In genomic region chr10:109889867-109890266, GRCh38 we compare ENCODE assay signal across 13 cellular contexts. TPM values are rescaled to one million over a fixed set of nuclear protein-coding genes. Genes with fewer than 3 reads are reported as not detected.
DNase-seq lines count a peak whose midpoint lies in the region; ATAC-seq and TF ChIP-seq lines count a peak whose summit lies in the region.
"Had no signal": no experiment of that assay in that cellular context is flagged by ENCODE, and none has a peak within 500 bp of the region (broad histone marks: within the 10 kb centered on the region; RNA-seq: fewer than 3 reads in every experiment).

No MANE protein-coding gene starts in this region.

- H3K27me3 Mint-ChIP-seq in activated CD4-positive, alpha-beta T cell treated with anti-CD3 and anti-CD28 coated beads, Interleukin-2, amount 10 ng/mL, durations not matched to agents 24 days and 14 days, result no peaks in the 10 kb centered on the region

- H3K4me1 Mint-ChIP-seq in activated CD4-positive, alpha-beta T cell treated with anti-CD3 and anti-CD28 coated beads, Interleukin-2, amount 10 ng/mL, durations not matched to agents 24 days and 14 days, result peaks cover 49% of the 10 kb centered on the region

- H3K4me3 ChIP-seq in choroid plexus epithelial cell (ENCODE audit: low read depth, low read length), result no peak overlapping the region
- H3K4me3 ChIP-seq: A549 had no signal

- peaks cover 62% of the 10 kb centered on the region for H3K36me3 Mint-ChIP-seq in activated CD4-positive, alpha-beta T cell treated with anti-CD3 and anti-CD28 coated beads, Interleukin-2, amount 10 ng/mL, durations not matched to agents 24 days and 14 days (ENCODE audit: low read depth)

- H3K27ac Mint-ChIP-seq in activated CD4-positive, alpha-beta T cell treated with anti-CD3 and anti-CD28 coated beads, Interleukin-2, amount 10 ng/mL, durations not matched to agents 24 days and 14 days, result peak overlapping the region; percentile 49

- intact Hi-C loops in activated CD4-positive, alpha-beta T cell treated with anti-CD3 and anti-CD28 coated beads, Interleukin-2, amount 10 ng/mL, durations not matched to agents 24 days and 14 days (cut with micrococcal nuclease), result loop anchor here (5.0 kb wide), 1 partner anchor 117 kb away; the partner anchor contains the start of gene ADD3

- H3K4me3 Mint-ChIP-seq in activated CD4-positive, alpha-beta T cell treated with anti-CD3 and anti-CD28 coated beads, Interleukin-2, amount 10 ng/mL, durations not matched to agents 24 days and 14 days, result no peak overlapping the region

- peak; percentile 41 for TF ChIP-seq CTCF in choroid plexus epithelial cell (conservative IDR thresholded peaks at IDR 0.05; ENCODE audit: low read depth, low read length)

- no peak for DNase-seq in activated CD4-positive, alpha-beta T cell treated with anti-CD3 and anti-CD28 coated beads, Interleukin-2, amount 10 ng/mL, durations not matched to agents 24 days and 14 days
- DNase-seq in activated CD4-positive, alpha-beta T cell treated with anti-CD3 and anti-CD28 coated beads for 4 hours, result no peak
- DNase-seq in NCI-H226, result peak; percentile 84
- peak; percentile 89 for DNase-seq in choroid plexus epithelial cell (ENCODE audit: low read depth)
- DNase-seq in pulmonary artery endothelial cell (ENCODE audit: low read depth, low spot score), result peak; percentile 77
- DNase-seq in NCI-H146 (lab: John Stamatoyannopoulos, UW), result no peak
- DNase-seq: amniotic stem cell, hippocampal formation, NCI-H446, occipital lobe had no signal

- ATAC-seq in HG03095 (IDR thresholded peaks at IDR 0.05; ENCODE audit: unreplicated experiment) (no peak), GM18858 (IDR thresholded peaks at IDR 0.05; ENCODE audit: unreplicated experiment) (no peak)
- ATAC-seq: A549 had no signal

- H3K9me3 Mint-ChIP-seq in activated CD4-positive, alpha-beta T cell treated with anti-CD3 and anti-CD28 coated beads, Interleukin-2, amount 10 ng/mL, durations not matched to agents 24 days and 14 days, result no peaks in the 10 kb centered on the region

RNA-seq across cellular contexts. Expression of gene XPNPEP1, which starts 33.4 kb away (rescaled TPM):
- total RNA-seq in activated CD4-positive, alpha-beta T cell treated with anti-CD3 and anti-CD28 coated beads, Interleukin-2, amount 10 ng/mL, durations not matched to agents 24 days and 14 days, result 98.9 and 105 TPM in 2 replicates
- total RNA-seq in pulmonary artery endothelial cell, result 196 and 222 TPM in 2 replicates

Comparison
In these comparisons a context has a peak if more than half of its experiments do, and no peak if none do; other contexts are left out.
1. DNase-seq: peak in NCI-H226 (single experiment), choroid plexus epithelial cell (single experiment) and pulmonary artery endothelial cell (single experiment); none in activated CD4-positive, alpha-beta T cell treated with anti-CD3 and anti-CD28 coated beads, Interleukin-2, amount 10 ng/mL, durations not matched to agents 24 days and 14 days (single experiment), activated CD4-positive, alpha-beta T cell treated with anti-CD3 and anti-CD28 coated beads for 4 hours (0 of 2) and NCI-H146 (single experiment).